8 cellular contexts compared by ENCODE assay signal in the genomic region with DNA sequence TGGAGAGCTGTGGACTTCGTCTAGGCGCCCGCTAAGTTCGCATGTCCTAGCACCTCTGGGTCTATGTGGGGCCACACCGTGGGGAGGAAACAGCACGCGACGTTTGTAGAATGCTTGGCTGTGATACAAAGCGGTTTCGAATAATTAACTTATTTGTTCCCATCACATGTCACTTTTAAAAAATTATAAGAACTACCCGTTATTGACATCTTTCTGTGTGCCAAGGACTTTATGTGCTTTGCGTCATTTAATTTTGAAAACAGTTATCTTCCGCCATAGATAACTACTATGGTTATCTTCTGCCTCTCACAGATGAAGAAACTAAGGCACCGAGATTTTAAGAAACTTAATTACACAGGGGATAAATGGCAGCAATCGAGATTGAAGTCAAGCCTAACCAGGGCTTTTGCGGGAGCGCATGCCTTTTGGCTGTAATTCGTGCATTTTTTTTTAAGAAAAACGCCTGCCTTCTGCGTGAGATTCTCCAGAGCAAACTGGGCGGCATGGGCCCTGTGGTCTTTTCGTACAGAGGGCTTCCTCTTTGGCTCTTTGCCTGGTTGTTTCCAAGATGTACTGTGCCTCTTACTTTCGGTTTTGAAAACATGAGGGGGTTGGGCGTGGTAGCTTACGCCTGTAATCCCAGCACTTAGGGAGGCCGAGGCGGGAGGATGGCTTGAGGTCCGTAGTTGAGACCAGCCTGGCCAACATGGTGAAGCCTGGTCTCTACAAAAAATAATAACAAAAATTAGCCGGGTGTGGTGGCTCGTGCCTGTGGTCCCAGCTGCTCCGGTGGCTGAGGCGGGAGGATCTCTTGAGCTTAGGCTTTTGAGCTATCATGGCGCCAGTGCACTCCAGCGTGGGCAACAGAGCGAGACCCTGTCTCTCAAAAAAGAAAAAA. TPM values are rescaled to one million over a fixed set of nuclear protein-coding genes. Genes with fewer than 3 reads are reported as not detected.
DNase-seq lines count a peak whose midpoint lies in the region; ATAC-seq and TF ChIP-seq lines count a peak whose summit lies in the region.

No MANE protein-coding gene starts in this region.

- no peaks in the 10 kb centered on the region for H3K9me3 ChIP-seq in ascending aorta
- H3K9me3 ChIP-seq in right atrium auricular region = no peaks in the 10 kb centered on the region
- H3K9me3 ChIP-seq in psoas muscle = no peaks in the 10 kb centered on the region

- WGBS in psoas muscle, 3 donors = 5 to 11% (median 11%) methylated on average over 35 of the region's 35 CpGs

- H3K36me3 ChIP-seq in ascending aorta = peaks cover 23% of the 10 kb centered on the region in 2 donors
- H3K36me3 ChIP-seq in right atrium auricular region = peaks cover 22% of the 10 kb centered on the region
- peaks cover 12 to 25% of the 10 kb centered on the region in 2 donors for H3K36me3 ChIP-seq in psoas muscle (ENCODE audit: insufficient read depth in 1 of 2, low read depth in 1 of 2)

- intact Hi-C loops in ascending aorta (cut with DNase I) = loop anchor here (5.0 to 10.0 kb wide), 4 partner anchors 285 to 1198 kb away; a partner anchor contains a TSS
- intact Hi-C loops in psoas muscle (cut with DNase I) = loop anchor here (1.0 to 5.0 kb wide), 2 partner anchors 16 to 50 kb away; a partner anchor contains a TSS

- H3K4me1 ChIP-seq in ascending aorta (peaks cover 4 to 15% of the 10 kb centered on the region in 2 donors), right atrium auricular region (peaks cover 0 to 41% of the 10 kb centered on the region in 2 donors), psoas muscle (peaks cover 4% of the 10 kb centered on the region)

- H3K27ac ChIP-seq in ascending aorta = peak overlapping the region; percentile 97 to 99
- peak overlapping the region; percentile 99 to 100 for H3K27ac ChIP-seq in right atrium auricular region
- peak overlapping the region; percentile 95 for H3K27ac ChIP-seq in psoas muscle

- H3K4me3 ChIP-seq in GM12865 (ENCODE audit: low read depth, low read length) = peak overlapping the region; percentile 94
- H3K4me3 ChIP-seq in LNCaP clone FGC (ENCODE audit: low read depth, low read length) = peak overlapping the region; percentile 83
- peak overlapping the region; percentile 87 to 90 for H3K4me3 ChIP-seq in ascending aorta
- peak overlapping the region; percentile 81 to 90 for H3K4me3 ChIP-seq in right atrium auricular region
- H3K4me3 ChIP-seq in psoas muscle = peak overlapping the region; percentile 82

- no peaks in the 10 kb centered on the region for H3K27me3 ChIP-seq in ascending aorta
- no peaks in the 10 kb centered on the region for H3K27me3 ChIP-seq in right atrium auricular region
- H3K27me3 ChIP-seq in psoas muscle (ENCODE audit: insufficient read depth in 3 of 3, low read length in 2 of 3) = no peaks in the 10 kb centered on the region

- peak; percentile 60 to 75 (median 68) for ATAC-seq in psoas muscle
- ATAC-seq in GM19397 (IDR thresholded peaks at IDR 0.05; ENCODE audit: unreplicated experiment) = no peak

- TF ChIP-seq CTCF in GM12865 (IDR thresholded peaks at IDR 0.05; ENCODE audit: insufficient read depth, low read depth, low read length, missing control alignments) = no peak
- no peak for TF ChIP-seq CTCF in LNCaP clone FGC (IDR thresholded peaks at IDR 0.05; ENCODE audit: control insufficient read depth, extremely low read depth, insufficient read depth)
- TF ChIP-seq CTCF in ascending aorta (IDR thresholded peaks at IDR 0.05) = no peak
- TF ChIP-seq CTCF in right atrium auricular region (IDR thresholded peaks at IDR 0.05) = no peak
- no peak for TF ChIP-seq CTCF in psoas muscle (IDR thresholded peaks at IDR 0.05)

- peak; percentile 87 for DNase-seq in GM12865 (ENCODE audit: low read depth)
- DNase-seq in LNCaP clone FGC (ENCODE audit: low read depth) = no peak
- peak; percentile 47 for DNase-seq in SW480 (ENCODE audit: low spot score)
- DNase-seq in ascending aorta (ENCODE audit: low spot score in 2 of 2) = peak; percentile 24 to 85
- peak; percentile 84 for DNase-seq in right atrium auricular region (ENCODE audit: low spot score)
- DNase-seq in psoas muscle = peak; percentile 42 to 61
- no peak for DNase-seq in 8988T

RNA-seq across cellular contexts. Expression of a gene that starts 1.0 kb away (rescaled TPM):
- total RNA-seq in ascending aorta = 3,395 TPM
- 1,000 to 10,000 TPM; 1,354 to 2,259 TPM for total RNA-seq in right atrium auricular region
- 100 to 1,000 TPM; 400 to 577 (median 512) TPM for total RNA-seq in psoas muscle
- polyA plus RNA-seq in psoas muscle = 100 to 1,000 TPM; 687 to 891 (median 729) TPM

RNA-seq across cellular contexts. Expression of a gene that starts 1.2 kb away (rescaled TPM):
- total RNA-seq in ascending aorta = not detected
- 1 to 10 TPM in 1 of 2 donors, under 1 TPM in 1; 0.75 to 4.5 TPM for total RNA-seq in right atrium auricular region
- total RNA-seq in psoas muscle = under 1 TPM in 2 of 4 donors, not detected in 2; 0.74 to 0.88 TPM
- polyA plus RNA-seq in psoas muscle = under 1 TPM; 0.03 to 0.23 (median 0.16) TPM

RNA-seq across cellular contexts. Expression of a gene that starts 24.0 kb away (rescaled TPM):
- 40.3 TPM for total RNA-seq in ascending aorta
- total RNA-seq in right atrium auricular region = 10 to 100 TPM; 28.9 to 55.1 TPM
- total RNA-seq in psoas muscle = 10 to 100 TPM; 24.1 to 39.0 (median 32.1) TPM
- 10 to 100 TPM; 22.3 to 36.7 (median 25.9) TPM for polyA plus RNA-seq in psoas muscle

RNA-seq across cellular contexts. Expression of a gene that starts 48.9 kb away (rescaled TPM):
- total RNA-seq in ascending aorta (21.1 TPM), right atrium auricular region (10 to 100 TPM; 34.2 to 40.1 TPM), psoas muscle (10 to 100 TPM; 26.3 to 38.1 (median 36.0) TPM)
- polyA plus RNA-seq in psoas muscle = 10 to 100 TPM; 10.3 to 17.0 (median 12.8) TPM

Comparison
In these comparisons a context has a peak if more than half of its experiments do, and no peak if none do; other contexts are left out.
1. DNase-seq: peak in GM12865 (single experiment), SW480 (single experiment), ascending aorta (2 of 2), right atrium auricular region (single experiment) and psoas muscle (2 of 2); none in LNCaP clone FGC (single experiment) and 8988T (single experiment).
2. Peak in every context shown above with its lines, with median percentiles within 50 percentile points of each other: H3K4me3 ChIP-seq and H3K27ac ChIP-seq.